ENCODE assay signal across 9 cellular contexts in the genomic region with DNA sequence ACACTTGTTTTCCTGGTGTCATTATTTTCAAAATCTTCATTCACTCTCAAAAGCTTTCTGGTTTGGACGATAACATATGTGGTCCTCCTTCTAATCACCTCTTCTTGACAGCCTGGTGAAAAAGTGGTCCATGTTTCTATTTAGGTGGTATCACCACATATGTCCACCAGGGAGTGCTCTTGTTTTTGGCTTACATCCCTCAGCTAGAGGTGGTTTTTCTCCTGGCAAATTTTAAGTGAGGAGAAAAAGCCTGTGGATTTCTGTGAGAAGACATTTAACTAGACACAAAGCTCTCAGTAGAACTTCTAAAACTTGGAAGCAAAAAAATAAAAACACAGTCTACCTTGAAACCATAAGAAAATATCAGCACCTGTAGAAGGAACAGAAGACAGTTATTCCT. TPM values are rescaled to one million over a fixed set of nuclear protein-coding genes. Genes with fewer than 3 reads are reported as not detected.
DNase-seq lines count a peak whose midpoint lies in the region; TF ChIP-seq lines count a peak whose summit lies in the region.
"Had no signal": no experiment of that assay in that cellular context is flagged by ENCODE, and none has a peak within 500 bp of the region (broad histone marks: within the 10 kb centered on the region; RNA-seq: fewer than 3 reads in every experiment).

No MANE protein-coding gene starts in this region.

- no peaks in the 10 kb centered on the region for H3K9me3 ChIP-seq in smooth muscle cell (replicated peaks; ENCODE audit: low read depth)
- no peaks in the 10 kb centered on the region for H3K9me3 ChIP-seq in stomach

- TF ChIP-seq POLR2A in stomach (IDR thresholded peaks at IDR 0.05), result no peak

- intact Hi-C loops in stomach (cut with DNase I; ENCODE audit: low total_unique reads), result no loop called here

- no peak overlapping the region for H3K9ac ChIP-seq in smooth muscle cell (ENCODE audit: low read depth)

- WGBS in smooth muscle cell (ENCODE audit: low lambda C conversion rate), result 41% methylated on average over 1 of the region's 1 CpG
- 0 to 11% (median 4%) methylated on average over 1 of the region's 1 CpG for WGBS in stomach, 5 donors

- H2AFZ ChIP-seq in smooth muscle cell (ENCODE audit: low read depth), result no peak overlapping the region

- no peak for TF ChIP-seq EP300 in stomach (IDR thresholded peaks at IDR 0.05)

- H3K4me1 ChIP-seq in smooth muscle cell (ENCODE audit: low read depth) (no peaks in the 10 kb centered on the region), stomach (no peaks in the 10 kb centered on the region)

- no peaks in the 10 kb centered on the region for H3K79me2 ChIP-seq in smooth muscle cell (ENCODE audit: low read depth)

- no peak overlapping the region for H3K4me2 ChIP-seq in smooth muscle cell

- no peaks in the 10 kb centered on the region for H3F3A ChIP-seq in smooth muscle cell (ENCODE audit: low read depth)

- DNase-seq in COLO668 (lab: John Stamatoyannopoulos, UW; ENCODE audit: unreplicated experiment) (peak; percentile 12), HCEC 1CT (peak; percentile 33), NOMO-1 (lab: John Stamatoyannopoulos, UW; ENCODE audit: unreplicated experiment in 2 of 2) (peak; percentile 50 to 68), fibroblast of peridontal ligament (ENCODE audit: extremely low read depth) (peak; percentile 61), smooth muscle cell (lab: John Stamatoyannopoulos, UW; ENCODE audit: unreplicated experiment) (no peak), NCI-H1436 (lab: John Stamatoyannopoulos, UW) (no peak), stomach (no peak), ureter (ENCODE audit: low spot score) (no peak)

- H3K27ac ChIP-seq in smooth muscle cell (ENCODE audit: low read depth) (no peak overlapping the region), stomach (no peak overlapping the region)
- H3K27ac ChIP-seq: HL-60 had no signal

- no peaks in the 10 kb centered on the region for H3K36me3 ChIP-seq in smooth muscle cell (ENCODE audit: low read depth)
- no peaks in the 10 kb centered on the region for H3K36me3 ChIP-seq in stomach

- H4K20me1 ChIP-seq in smooth muscle cell (ENCODE audit: low read depth), result no peaks in the 10 kb centered on the region

- TF ChIP-seq CTCF in smooth muscle cell (IDR thresholded peaks at IDR 0.05; ENCODE audit: borderline replicate concordance, insufficient read depth, poor library complexity, severe bottlenecking) (peak; percentile 48), stomach (IDR thresholded peaks at IDR 0.05) (peak in 2 of 7 experiments; percentile 17 to 19)

- no peak overlapping the region for H3K4me3 ChIP-seq in smooth muscle cell
- H3K4me3 ChIP-seq in stomach, result no peak overlapping the region

- no peaks in the 10 kb centered on the region for H3K27me3 ChIP-seq in smooth muscle cell (ENCODE audit: low read depth)
- H3K27me3 ChIP-seq in stomach, result no peaks in the 10 kb centered on the region

RNA-seq across cellular contexts. Expression of a gene that starts 58.0 kb away (rescaled TPM):
- total RNA-seq in smooth muscle cell (0.13 and 0.22 TPM in 2 replicates), stomach (1 to 10 TPM in 1 of 5 donors, under 1 TPM in 1, not detected in 3; 0.55 to 2.6 TPM), ureter (0.83 TPM)
- polyA plus RNA-seq in smooth muscle cell (not detected in 2 replicates), stomach (under 1 TPM in 1 of 3 donors, not detected in 2; 0.03 TPM)

Comparison
In these comparisons a context has a peak if more than half of its experiments do, and no peak if none do; other contexts are left out.
1. DNase-seq: peak in COLO668 (single experiment), HCEC 1CT (single experiment), NOMO-1 (2 of 2) and fibroblast of peridontal ligament (single experiment); none in smooth muscle cell (single experiment), NCI-H1436 (single experiment), stomach (single experiment) and ureter (single experiment).